8 cellular contexts compared by ENCODE assay signal in the genomic region with DNA sequence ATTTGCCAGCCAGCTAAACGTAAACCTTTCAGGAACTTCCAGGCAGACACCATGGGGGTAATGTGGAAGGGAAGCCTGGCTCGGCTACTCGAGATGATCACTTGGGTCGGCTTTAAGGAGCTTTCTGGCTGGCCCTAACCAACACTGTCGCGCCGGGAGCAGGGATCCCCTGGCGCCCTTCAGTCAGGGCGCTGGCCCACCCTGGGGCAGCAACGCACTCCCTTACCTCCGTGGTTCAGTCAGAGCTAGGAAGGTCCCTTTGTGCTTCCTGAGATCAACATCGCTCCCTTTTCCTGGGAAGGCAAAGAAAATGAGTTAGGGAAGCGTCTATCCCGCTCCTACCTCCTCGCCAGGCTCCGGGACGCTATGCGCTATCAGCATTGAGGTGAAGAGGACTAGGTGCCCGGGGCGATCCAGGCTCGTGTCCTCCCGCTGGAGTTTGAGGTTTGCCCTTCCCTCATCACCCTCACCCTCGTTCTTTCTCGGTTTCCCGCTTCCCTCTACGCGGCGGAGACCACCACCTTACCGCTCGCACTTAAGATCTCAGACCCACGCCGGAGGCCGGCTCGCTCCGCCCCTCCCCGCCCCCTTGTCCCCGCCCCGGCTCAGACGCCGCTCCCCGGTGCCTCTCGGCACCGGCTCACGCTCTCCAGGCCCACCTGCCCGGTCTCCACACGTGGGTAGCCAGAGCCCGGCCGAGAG.
DNase-seq lines count a peak whose midpoint lies in the region; ATAC-seq and TF ChIP-seq lines count a peak whose summit lies in the region.

No MANE protein-coding gene starts in this region.

- no peaks in the 10 kb centered on the region for H3K9me2 ChIP-seq in DOHH2 (replicated peaks; ENCODE audit: control insufficient read depth, low read length)

- H3F3A ChIP-seq in DOHH2 (ENCODE audit: control insufficient read depth, insufficient read depth), result peaks cover 12% of the 10 kb centered on the region

- H3K4me2 ChIP-seq in DOHH2 (ENCODE audit: low read length), result peak overlapping the region; percentile 75

- H3K4me1 Mint-ChIP-seq in effector memory CD8-positive, alpha-beta T cell (ENCODE audit: low read depth in 2 of 2), result peaks cover 17 to 31% of the 10 kb centered on the region in 2 donors

- H3K4me1 ChIP-seq in DOHH2 (ENCODE audit: control insufficient read depth, low read length) (peaks cover 37% of the 10 kb centered on the region), HEK293 (ENCODE audit: control insufficient read depth, insufficient read depth, low read length) (0 out of 2 replicates have a peak, but pooled peaks cover 2% of the 10 kb centered on the region), muscle layer of colon (ENCODE audit: insufficient read depth, low read length) (peaks cover 15% of the 10 kb centered on the region)

- no peaks in the 10 kb centered on the region for H3K27me3 Mint-ChIP-seq in effector memory CD8-positive, alpha-beta T cell

- H3K27me3 ChIP-seq in DOHH2 (ENCODE audit: control insufficient read depth, low read length), result no peaks in the 10 kb centered on the region
- H3K27me3 ChIP-seq in muscle layer of colon (ENCODE audit: control insufficient read depth in 1 of 2, insufficient read depth in 2 of 2, low read length in 2 of 2), result no peaks in the 10 kb centered on the region

- H4K20me1 ChIP-seq in DOHH2 (ENCODE audit: control insufficient read depth, insufficient read depth, low read depth, low read length), result no peaks in the 10 kb centered on the region

- H3K27ac ChIP-seq in DOHH2 (ENCODE audit: low read depth, low read length) (peak overlapping the region; percentile 79), HEK293 (ENCODE audit: extremely low read depth, low read depth, low read length) (peak overlapping the region; percentile 68; the same call in 1 of the 2 replicates), muscle layer of colon (ENCODE audit: low read depth, low read length) (peak overlapping the region; percentile 45)

- H3K4me3 ChIP-seq in DOHH2 (ENCODE audit: low read length), result peak overlapping the region; percentile 79
- H3K4me3 ChIP-seq in HEK293 (ENCODE audit: low read depth, low read length), result peak overlapping the region; percentile 93
- H3K4me3 ChIP-seq in muscle layer of colon (ENCODE audit: low read depth in 1 of 2, low read length in 2 of 2), result peak overlapping the region; percentile 82 to 97

- no peak for ATAC-seq in effector memory CD8-positive, alpha-beta T cell (replicated peaks)
- ATAC-seq in HG02610 (IDR thresholded peaks at IDR 0.05; ENCODE audit: unreplicated experiment), result no peak

- H3K36me3 ChIP-seq in DOHH2 (ENCODE audit: control insufficient read depth, low read length) (peaks cover 77% of the 10 kb centered on the region), HEK293 (ENCODE audit: control insufficient read depth in 2 of 2, insufficient read depth in 1 of 2, low read length in 2 of 2) (peaks cover 6 to 65% of the 10 kb centered on the region in 2 experiments; a peak in 2 of 3 replicates), muscle layer of colon (ENCODE audit: insufficient read depth, low read length) (peaks cover 19% of the 10 kb centered on the region)

- H3K36me3 Mint-ChIP-seq in effector memory CD8-positive, alpha-beta T cell (ENCODE audit: insufficient read depth), result peaks cover 27% of the 10 kb centered on the region

- H3K9me3 Mint-ChIP-seq in effector memory CD8-positive, alpha-beta T cell, result no peaks in the 10 kb centered on the region

- H3K79me2 ChIP-seq in DOHH2 (ENCODE audit: control insufficient read depth, low read length), result peaks cover 44% of the 10 kb centered on the region

- no peaks in the 10 kb centered on the region for H3K9me3 ChIP-seq in DOHH2 (ENCODE audit: control insufficient read depth, insufficient read depth, low read length)
- no peaks in the 10 kb centered on the region for H3K9me3 ChIP-seq in HEK293 (ENCODE audit: control insufficient read depth, insufficient read depth, low read depth, low read length)
- no peaks in the 10 kb centered on the region for H3K9me3 ChIP-seq in muscle layer of colon (ENCODE audit: low read length)

- peak overlapping the region; percentile 96 to 100 for H3K4me3 Mint-ChIP-seq in effector memory CD8-positive, alpha-beta T cell

- POLR2A ChIA-PET in HEK293 (lab: Yijun Ruan, JAX), result interaction anchor here (0.8 to 1.4 kb wide), 2 partner anchors 77 to 161 kb away, joined by 3 to 4 read pairs; a partner anchor contains a TSS

- TF ChIP-seq CTCF in DOHH2 (IDR thresholded peaks at IDR 0.05; ENCODE audit: low read depth, low read length, poor library complexity, severe bottlenecking), result no peak
- no peak for TF ChIP-seq CTCF in HEK293 (tag by site-specific recombination; IDR thresholded peaks at IDR 0.05)

- peak; percentile 73 for DNase-seq in OCI-M1 (lab: John Stamatoyannopoulos, UW)
- DNase-seq in effector memory CD8-positive, alpha-beta T cell, result peak in 1 of 3 experiments; percentile 8
- DNase-seq in NCI-H345 (lab: John Stamatoyannopoulos, UW), result no peak
- no peak for DNase-seq in effector CD8-positive, alpha-beta T cell (lab: John Stamatoyannopoulos, UW)

- peak overlapping the region; percentile 100 for H3K27ac Mint-ChIP-seq in effector memory CD8-positive, alpha-beta T cell

- H3K9ac ChIP-seq in muscle layer of colon (ENCODE audit: low read length), result peak overlapping the region; percentile 72

- CTCF ChIA-PET in HEK293 (lab: Yijun Ruan, JAX), result interaction anchor here (0.6 to 0.8 kb wide), 2 partner anchors 42 to 420 kb away, joined by 3 to 5 read pairs; no protein-coding TSS in a partner anchor

TF ChIP-seq in HEK293, 187 proteins besides CTCF, POLR2A, EP300 and RAD21 (continues in another document):
- TF ChIP-seq ZNF366 (tag by site-specific recombination; conservative IDR thresholded peaks at IDR 0.05) (0 out of 2 replicates have a peak, but pooled peaks have one; percentile 10), ZNF549 (tag by site-specific recombination; IDR thresholded peaks at IDR 0.05) (no peak), ZSCAN16 (tag by site-specific recombination; IDR thresholded peaks at IDR 0.05) (no peak), ZNF184 (tag by site-specific recombination; IDR thresholded peaks at IDR 0.05) (no peak), KLF9 (tag by site-specific recombination; IDR thresholded peaks at IDR 0.05; ENCODE audit: low read depth) (peak; percentile 54; the same call in 1 of the 2 replicates), ZNF600 (tag by site-specific recombination; IDR thresholded peaks at IDR 0.05) (peak; percentile 32; the same call in 1 of the 2 replicates), ZNF341 (tag by site-specific recombination; IDR thresholded peaks at IDR 0.05; ENCODE audit: low read depth) (peak; percentile 75), ZNF335 (tag by site-specific recombination; conservative IDR thresholded peaks at IDR 0.05) (peak; percentile 18; the same call in 1 of the 2 replicates), ZNF10 (tag by site-specific recombination; IDR thresholded peaks at IDR 0.05) (peak; percentile 30; the same call in 1 of the 2 replicates), ZBTB48 (tag by site-specific recombination; IDR thresholded peaks at IDR 0.05) (peak; percentile 69; the same call in 1 of the 2 replicates)
- TF ChIP-seq, protein P1, sequence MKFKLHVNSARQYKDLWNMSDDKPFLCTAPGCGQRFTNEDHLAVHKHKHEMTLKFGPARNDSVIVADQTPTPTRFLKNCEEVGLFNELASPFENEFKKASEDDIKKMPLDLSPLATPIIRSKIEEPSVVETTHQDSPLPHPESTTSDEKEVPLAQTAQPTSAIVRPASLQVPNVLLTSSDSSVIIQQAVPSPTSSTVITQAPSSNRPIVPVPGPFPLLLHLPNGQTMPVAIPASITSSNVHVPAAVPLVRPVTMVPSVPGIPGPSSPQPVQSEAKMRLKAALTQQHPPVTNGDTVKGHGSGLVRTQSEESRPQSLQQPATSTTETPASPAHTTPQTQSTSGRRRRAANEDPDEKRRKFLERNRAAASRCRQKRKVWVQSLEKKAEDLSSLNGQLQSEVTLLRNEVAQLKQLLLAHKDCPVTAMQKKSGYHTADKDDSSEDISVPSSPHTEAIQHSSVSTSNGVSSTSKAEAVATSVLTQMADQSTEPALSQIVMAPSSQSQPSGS (tag by site-specific recombination; IDR thresholded peaks at IDR 0.05; ENCODE audit: low read depth), result no peak
- TF ChIP-seq, protein P2, sequence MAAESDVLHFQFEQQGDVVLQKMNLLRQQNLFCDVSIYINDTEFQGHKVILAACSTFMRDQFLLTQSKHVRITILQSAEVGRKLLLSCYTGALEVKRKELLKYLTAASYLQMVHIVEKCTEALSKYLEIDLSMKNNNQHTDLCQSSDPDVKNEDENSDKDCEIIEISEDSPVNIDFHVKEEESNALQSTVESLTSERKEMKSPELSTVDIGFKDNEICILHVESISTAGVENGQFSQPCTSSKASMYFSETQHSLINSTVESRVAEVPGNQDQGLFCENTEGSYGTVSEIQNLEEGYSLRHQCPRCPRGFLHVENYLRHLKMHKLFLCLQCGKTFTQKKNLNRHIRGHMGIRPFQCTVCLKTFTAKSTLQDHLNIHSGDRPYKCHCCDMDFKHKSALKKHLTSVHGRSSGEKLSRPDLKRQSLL (tag by site-specific recombination; IDR thresholded peaks at IDR 0.05), result peak; percentile 71
- TF ChIP-seq, protein P3, sequence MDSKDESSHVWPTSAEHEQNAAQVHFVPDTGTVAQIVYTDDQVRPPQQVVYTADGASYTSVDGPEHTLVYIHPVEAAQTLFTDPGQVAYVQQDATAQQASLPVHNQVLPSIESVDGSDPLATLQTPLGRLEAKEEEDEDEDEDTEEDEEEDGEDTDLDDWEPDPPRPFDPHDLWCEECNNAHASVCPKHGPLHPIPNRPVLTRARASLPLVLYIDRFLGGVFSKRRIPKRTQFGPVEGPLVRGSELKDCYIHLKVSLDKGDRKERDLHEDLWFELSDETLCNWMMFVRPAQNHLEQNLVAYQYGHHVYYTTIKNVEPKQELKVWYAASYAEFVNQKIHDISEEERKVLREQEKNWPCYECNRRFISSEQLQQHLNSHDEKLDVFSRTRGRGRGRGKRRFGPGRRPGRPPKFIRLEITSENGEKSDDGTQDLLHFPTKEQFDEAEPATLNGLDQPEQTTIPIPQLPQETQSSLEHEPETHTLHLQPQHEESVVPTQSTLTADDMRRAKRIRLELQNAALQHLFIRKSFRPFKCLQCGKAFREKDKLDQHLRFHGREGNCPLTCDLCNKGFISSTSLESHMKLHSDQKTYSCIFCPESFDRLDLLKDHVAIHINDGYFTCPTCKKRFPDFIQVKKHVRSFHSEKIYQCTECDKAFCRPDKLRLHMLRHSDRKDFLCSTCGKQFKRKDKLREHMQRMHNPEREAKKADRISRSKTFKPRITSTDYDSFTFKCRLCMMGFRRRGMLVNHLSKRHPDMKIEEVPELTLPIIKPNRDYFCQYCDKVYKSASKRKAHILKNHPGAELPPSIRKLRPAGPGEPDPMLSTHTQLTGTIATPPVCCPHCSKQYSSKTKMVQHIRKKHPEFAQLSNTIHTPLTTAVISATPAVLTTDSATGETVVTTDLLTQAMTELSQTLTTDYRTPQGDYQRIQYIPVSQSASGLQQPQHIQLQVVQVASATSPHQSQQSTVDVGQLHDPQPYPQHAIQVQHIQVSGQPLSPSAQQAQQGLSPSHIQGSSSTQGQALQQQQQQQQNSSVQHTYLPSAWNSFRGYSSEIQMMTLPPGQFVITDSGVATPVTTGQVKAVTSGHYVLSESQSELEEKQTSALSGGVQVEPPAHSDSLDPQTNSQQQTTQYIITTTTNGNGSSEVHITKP (tag by site-specific recombination; IDR thresholded peaks at IDR 0.05), result peak; percentile 49; the same call in 1 of the 2 replicates
